27 cellular contexts compared by ENCODE assay signal in genomic region chr1:102566182-102566581, GRCh38.
"Had no signal": no experiment of that assay in that cellular context is flagged by ENCODE, and none has a peak within 500 bp of the region (broad histone marks: within the 10 kb centered on the region; RNA-seq: fewer than 3 reads in every experiment).

No MANE protein-coding gene starts in this region.

- H3K36me3 ChIP-seq: brain microvascular endothelial cell, heart left ventricle, stomach, thyroid gland, upper lobe of left lung had no signal

- H3K27ac Mint-ChIP-seq: activated CD4-positive, alpha-beta memory T cell treated with anti-CD3 and anti-CD28 coated beads for 36 hours; activated CD4-positive, alpha-beta T cell treated with anti-CD3 and anti-CD28 coated beads, Interleukin-2, amount 10 ng/mL, durations not matched to agents 24 days and 14 days; activated naive CD4-positive, alpha-beta T cell treated with anti-CD3 and anti-CD28 coated beads for 36 hours; activated naive CD8-positive, alpha-beta T cell treated with anti-CD3 and anti-CD28 coated beads for 36 hours; activated T-helper 1 cell treated with anti-CD3 and anti-CD28 coated beads, Interleukin-12 subunit alpha, Interleukin-12 subunit beta, Interleukin-2, Interleukin-4 antibody, amounts not matched to agents 30 ng/mL and 10 ng/mL and 1 ng/mL, durations not matched to agents 14 hours and 24 hours and 36 hours; endodermal cell; mesothelial cell of epicardium; naive thymus-derived CD4-positive, alpha-beta T cell; stimulated activated naive B cell treated with anti-CD40 and anti-IgM and Interleukin-4, amounts not matched to agents 10 μg/mL and 1 μg/mL and 100 μg/mL, for 72 hours had no signal

- H3K4me3 ChIP-seq: heart left ventricle, psoas muscle, stomach, thyroid gland, upper lobe of left lung had no signal

- H3K27me3 ChIP-seq: brain microvascular endothelial cell, foreskin keratinocyte, heart left ventricle, stomach, thyroid gland, upper lobe of left lung had no signal

- H3K4me3 Mint-ChIP-seq: activated CD4-positive, alpha-beta memory T cell treated with anti-CD3 and anti-CD28 coated beads for 36 hours; activated CD4-positive, alpha-beta T cell treated with anti-CD3 and anti-CD28 coated beads, Interleukin-2, amount 10 ng/mL, durations not matched to agents 24 days and 14 days; activated naive CD4-positive, alpha-beta T cell treated with anti-CD3 and anti-CD28 coated beads for 36 hours; activated naive CD8-positive, alpha-beta T cell treated with anti-CD3 and anti-CD28 coated beads for 36 hours; activated T-helper 1 cell treated with anti-CD3 and anti-CD28 coated beads, Interleukin-12 subunit alpha, Interleukin-12 subunit beta, Interleukin-2, Interleukin-4 antibody, amounts not matched to agents 30 ng/mL and 10 ng/mL and 1 ng/mL, durations not matched to agents 14 hours and 24 hours and 36 hours; endodermal cell; mesothelial cell of epicardium; naive thymus-derived CD4-positive, alpha-beta T cell; neural crest cell; stimulated activated naive B cell treated with anti-CD40 and anti-IgM and Interleukin-4, amounts not matched to agents 10 μg/mL and 1 μg/mL and 100 μg/mL, for 72 hours had no signal

- ATAC-seq: esophagus mucosa; foreskin keratinocyte; heart left ventricle; naive thymus-derived CD4-positive, alpha-beta T cell; psoas muscle; stimulated activated naive B cell treated with anti-CD40 and anti-IgM and Interleukin-4, amounts not matched to agents 10 μg/mL and 1 μg/mL and 100 μg/mL, for 72 hours had no signal

- H3K4me1 Mint-ChIP-seq: activated CD4-positive, alpha-beta T cell treated with anti-CD3 and anti-CD28 coated beads, Interleukin-2, amount 10 ng/mL, durations not matched to agents 24 days and 14 days; activated naive CD8-positive, alpha-beta T cell treated with anti-CD3 and anti-CD28 coated beads for 36 hours; endodermal cell; mesothelial cell of epicardium; naive thymus-derived CD4-positive, alpha-beta T cell; neural crest cell had no signal

- H3K9me3 Mint-ChIP-seq: activated CD4-positive, alpha-beta memory T cell treated with anti-CD3 and anti-CD28 coated beads for 36 hours; activated CD4-positive, alpha-beta T cell treated with anti-CD3 and anti-CD28 coated beads, Interleukin-2, amount 10 ng/mL, durations not matched to agents 24 days and 14 days; activated naive CD4-positive, alpha-beta T cell treated with anti-CD3 and anti-CD28 coated beads for 36 hours; activated naive CD8-positive, alpha-beta T cell treated with anti-CD3 and anti-CD28 coated beads for 36 hours; activated T-helper 1 cell treated with anti-CD3 and anti-CD28 coated beads, Interleukin-12 subunit alpha, Interleukin-12 subunit beta, Interleukin-2, Interleukin-4 antibody, amounts not matched to agents 30 ng/mL and 10 ng/mL and 1 ng/mL, durations not matched to agents 14 hours and 24 hours and 36 hours; endodermal cell; mesothelial cell of epicardium; neural crest cell; stimulated activated naive B cell treated with anti-CD40 and anti-IgM and Interleukin-4, amounts not matched to agents 10 μg/mL and 1 μg/mL and 100 μg/mL, for 72 hours had no signal

- DNase-seq: activated CD4-positive, alpha-beta memory T cell treated with anti-CD3 and anti-CD28 coated beads for 36 hours; activated CD4-positive, alpha-beta T cell treated with anti-CD3 and anti-CD28 coated beads, Interleukin-2, amount 10 ng/mL, durations not matched to agents 24 days and 14 days; activated CD4-positive, CD25-positive, alpha-beta regulatory T cell treated with anti-CD3 and anti-CD28 coated beads, Interleukin-2, amount 50 U/mL, for 72 hours; activated CD8-positive, alpha-beta memory T cell treated with anti-CD3 and anti-CD28 coated beads, Interleukin-2, amount 50 U/mL, for 4 hours; activated effector memory CD4-positive, alpha-beta T cell treated with anti-CD3 and anti-CD28 coated beads, Interleukin-2, amount 50 U/mL, for 16 hours; activated naive CD4-positive, alpha-beta T cell treated with anti-CD3 and anti-CD28 coated beads for 36 hours; activated naive CD8-positive, alpha-beta T cell treated with anti-CD3 and anti-CD28 coated beads for 36 hours; activated T-cell treated with anti-CD3 and anti-CD28 coated beads, Interleukin-2, amount 50 U/mL, for 1 hour; amniotic stem cell; brain microvascular endothelial cell; endodermal cell; foreskin keratinocyte; heart left ventricle; naive thymus-derived CD4-positive, alpha-beta T cell; nucleus accumbens; psoas muscle; stimulated activated CD4-positive, alpha-beta T cell treated with anti-CD3 and anti-CD28 coated beads, Interleukin-15, amount 100 ng/mL, for 24 hours; stimulated activated CD4-positive, alpha-beta T cell treated with anti-CD3 and anti-CD28 coated beads, Interleukin-2, amount 100 ng/mL, for 24 hours; stimulated activated naive B cell treated with anti-CD40 and anti-IgM and Interleukin-4, amounts not matched to agents 10 μg/mL and 1 μg/mL and 100 μg/mL, for 72 hours; stomach; thyroid gland; upper lobe of left lung had no signal

- H3K27me3 Mint-ChIP-seq: activated CD4-positive, alpha-beta memory T cell treated with anti-CD3 and anti-CD28 coated beads for 36 hours; activated CD4-positive, alpha-beta T cell treated with anti-CD3 and anti-CD28 coated beads, Interleukin-2, amount 10 ng/mL, durations not matched to agents 24 days and 14 days; activated naive CD8-positive, alpha-beta T cell treated with anti-CD3 and anti-CD28 coated beads for 36 hours; naive thymus-derived CD4-positive, alpha-beta T cell; stimulated activated naive B cell treated with anti-CD40 and anti-IgM and Interleukin-4, amounts not matched to agents 10 μg/mL and 1 μg/mL and 100 μg/mL, for 72 hours had no signal

- H3K9me3 ChIP-seq: psoas muscle, stomach, thyroid gland, upper lobe of left lung had no signal

- H3K4me1 ChIP-seq: foreskin keratinocyte, heart left ventricle, parathyroid adenoma, psoas muscle, stomach, thyroid gland, upper lobe of left lung had no signal

- H3K36me3 Mint-ChIP-seq: activated CD4-positive, alpha-beta memory T cell treated with anti-CD3 and anti-CD28 coated beads for 36 hours; activated naive CD8-positive, alpha-beta T cell treated with anti-CD3 and anti-CD28 coated beads for 36 hours; mesothelial cell of epicardium; naive thymus-derived CD4-positive, alpha-beta T cell; stimulated activated naive B cell treated with anti-CD40 and anti-IgM and Interleukin-4, amounts not matched to agents 10 μg/mL and 1 μg/mL and 100 μg/mL, for 72 hours had no signal
